ENCODE assay signal across 8 cellular contexts in the genomic region with DNA sequence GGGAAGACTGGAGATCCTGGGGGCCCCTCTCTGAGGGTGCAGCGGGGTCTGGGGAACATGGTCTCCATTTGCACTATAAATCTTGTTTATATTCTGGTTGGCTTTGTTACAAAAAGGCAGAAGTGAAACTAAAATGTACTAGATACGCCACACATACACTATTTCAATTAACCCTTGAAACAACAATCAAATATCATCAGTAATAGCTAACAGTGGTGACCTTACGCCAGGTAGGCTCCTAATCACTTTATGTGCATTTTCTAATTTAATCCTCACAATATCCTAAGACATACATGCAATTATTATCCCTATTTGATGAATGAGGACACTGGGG. TPM values are rescaled to one million over a fixed set of nuclear protein-coding genes. Genes with fewer than 3 reads are reported as not detected.
DNase-seq lines count a peak whose midpoint lies in the region; ATAC-seq and TF ChIP-seq lines count a peak whose summit lies in the region.
"Had no signal": no experiment of that assay in that cellular context is flagged by ENCODE, and none has a peak within 500 bp of the region (broad histone marks: within the 10 kb centered on the region; RNA-seq: fewer than 3 reads in every experiment).

No MANE protein-coding gene starts in this region.

- peak overlapping the region; percentile 11 for H3K4me3 ChIP-seq in SJSA1
- peak overlapping the region in 1 of 2 donors; percentile 15 for H3K4me3 ChIP-seq in prostate gland
- H3K4me3 ChIP-seq in sigmoid colon: peak overlapping the region in 2 of 4 donors; percentile 19 to 36

- intact Hi-C loops in prostate gland (cut with DNase I) (no loop called here), sigmoid colon (cut with DNase I) (no loop called here)

- ATAC-seq in GM19043 (IDR thresholded peaks at IDR 0.05; ENCODE audit: low read depth, unreplicated experiment) (peak; percentile 48), HG02870 (IDR thresholded peaks at IDR 0.05; ENCODE audit: unreplicated experiment) (peak; percentile 55), HG02763 (IDR thresholded peaks at IDR 0.05; ENCODE audit: unreplicated experiment) (no peak)

- no peak for TF ChIP-seq POLR2A in prostate gland (IDR thresholded peaks at IDR 0.05)
- TF ChIP-seq POLR2A in sigmoid colon (IDR thresholded peaks at IDR 0.05): no peak

- H3K27ac ChIP-seq in SJSA1 (no peak overlapping the region), prostate gland (peak overlapping the region; percentile 60 to 61), sigmoid colon (peak overlapping the region in 2 of 4 donors; percentile 41)

- no peak for TF ChIP-seq EP300 in sigmoid colon (IDR thresholded peaks at IDR 0.05)

- no peaks in the 10 kb centered on the region for H3K9me3 ChIP-seq in SJSA1 (replicated peaks)
- H3K9me3 ChIP-seq in prostate gland: no peaks in the 10 kb centered on the region
- no peaks in the 10 kb centered on the region for H3K9me3 ChIP-seq in sigmoid colon

- WGBS in prostate gland: 43% methylated on average over 3 of the region's 3 CpGs
- 33 to 47% methylated on average over 3 of the region's 3 CpGs for WGBS in sigmoid colon, 2 donors

- H3K4me1 ChIP-seq in SJSA1 (replicated peaks) (peaks cover 17% of the 10 kb centered on the region), prostate gland (replicated peaks) (peaks cover 9% of the 10 kb centered on the region), sigmoid colon (peaks cover 0 to 13% (median 1%) of the 10 kb centered on the region in 4 donors)

- H3K27me3 ChIP-seq in SJSA1 (replicated peaks) (no peaks in the 10 kb centered on the region), prostate gland (replicated peaks; ENCODE audit: insufficient read depth) (no peaks in the 10 kb centered on the region), sigmoid colon (no peaks in the 10 kb centered on the region)

- peak in 1 of 2 experiments; percentile 19 for DNase-seq in SJSA1 (ENCODE audit: low read depth in 1 of 2, low spot score in 2 of 2)
- DNase-seq in prostate gland (ENCODE audit: low spot score): no peak
- DNase-seq in HPDE6-E6E7 (ENCODE audit: extremely low spot score): no peak
- no peak for DNase-seq in sigmoid colon
- DNase-seq: stimulated activated CD4-positive, alpha-beta T cell treated with anti-CD3 and anti-CD28 coated beads, Interleukin-15, amount 100 ng/mL, for 24 hours had no signal

- TF ChIP-seq CTCF in prostate gland (IDR thresholded peaks at IDR 0.05): no peak
- no peak for TF ChIP-seq CTCF in sigmoid colon (IDR thresholded peaks at IDR 0.05)

- no peaks in the 10 kb centered on the region for H3K36me3 ChIP-seq in SJSA1
- H3K36me3 ChIP-seq in prostate gland: no peaks in the 10 kb centered on the region
- H3K36me3 ChIP-seq in sigmoid colon: no peaks in the 10 kb centered on the region

RNA-seq across cellular contexts. Expression of a gene that starts 35.1 kb away (rescaled TPM):
- total RNA-seq in SJSA1 (2014; rRNA removed; shearing (Covaris generic)): 15.0 and 19.0 TPM in 2 replicates
- total RNA-seq in prostate gland (10 to 100 TPM; 28.6 to 34.2 TPM), sigmoid colon (10 to 100 TPM in 1 of 4 donors, 1 to 10 TPM in 3; 7.9 to 10.2 (median 9.6) TPM)
- 1 to 10 TPM; 5.4 to 8.2 (median 8.1) TPM for polyA plus RNA-seq in sigmoid colon
